ENCODE assay signal across 8 cellular contexts in genomic region chr1:21814241-21814918, GRCh38. TPM values are rescaled to one million over a fixed set of nuclear protein-coding genes. Genes with fewer than 3 reads are reported as not detected.
A peak's percentile ranks its signal among the peaks of the same experiment; 100 is the strongest.
DNase-seq lines count a peak whose midpoint lies in the region; ATAC-seq and TF ChIP-seq lines count a peak whose summit lies in the region.

No MANE protein-coding gene starts in this region.

- H3K9me3 Mint-ChIP-seq in stimulated activated naive CD8-positive, alpha-beta T cell treated with anti-CD3 and anti-CD28 coated beads, Interleukin-15, Interleukin-2, amounts not matched to agents 100 ng/mL and 50 ng/mL, for 24 hours: no peaks in the 10 kb centered on the region

- H3K9me3 ChIP-seq in body of pancreas (no peaks in the 10 kb centered on the region), PC-9 (ENCODE audit: insufficient read depth, low read depth) (no peaks in the 10 kb centered on the region)

- no peak overlapping the region for H3K4me2 ChIP-seq in PC-9

- TF ChIP-seq POLR2A in NB4 (IDR thresholded peaks at IDR 0.05; ENCODE audit: extremely low read depth, insufficient read length) (no peak), body of pancreas (IDR thresholded peaks at IDR 0.05) (no peak)

- intact Hi-C loops in body of pancreas (cut with DNase I): no loop called here
- intact Hi-C loops in left colon (cut with DNase I, micrococcal nuclease): no loop called here
- intact Hi-C loops in PC-9 (cut with micrococcal nuclease; ENCODE audit: unreplicated experiment): no loop called here

- no peaks in the 10 kb centered on the region for H4K20me1 ChIP-seq in PC-9 (ENCODE audit: insufficient read depth)

- H3K27me3 Mint-ChIP-seq in stimulated activated naive CD8-positive, alpha-beta T cell treated with anti-CD3 and anti-CD28 coated beads, Interleukin-15, Interleukin-2, amounts not matched to agents 100 ng/mL and 50 ng/mL, for 24 hours: peaks cover 8% of the 10 kb centered on the region

- POLR2A ChIA-PET in PC-9 (lab: Charles Lee; ENCODE audit: unreplicated experiment): no interaction called here

- no peaks in the 10 kb centered on the region for H3K9me2 ChIP-seq in PC-9 (ENCODE audit: insufficient read depth)

- H3K27ac ChIP-seq in body of pancreas: no peak overlapping the region
- no peak overlapping the region for H3K27ac ChIP-seq in caudate nucleus (ENCODE audit: low read depth, low read length)
- no peak overlapping the region for H3K27ac ChIP-seq in PC-9

- H3K4me1 ChIP-seq in body of pancreas: peaks cover 22% of the 10 kb centered on the region
- H3K4me1 ChIP-seq in PC-9 (replicated peaks; ENCODE audit: insufficient read depth): peaks cover 33% of the 10 kb centered on the region

- peak; percentile 70 for TF ChIP-seq CTCF in GM06990 (IDR thresholded peaks at IDR 0.05; ENCODE audit: insufficient read depth, low read length, poor library complexity, severe bottlenecking)
- peak; percentile 48 for TF ChIP-seq CTCF in NB4 (IDR thresholded peaks at IDR 0.05; ENCODE audit: low read depth, low read length)
- TF ChIP-seq CTCF in body of pancreas (IDR thresholded peaks at IDR 0.05): peak; percentile 47 to 80 (median 52)
- TF ChIP-seq CTCF in PC-9 (conservative IDR thresholded peaks at IDR 0.05): no peak; the same call in 1 of the 2 replicates

- peaks cover 5% of the 10 kb centered on the region for H3K4me1 Mint-ChIP-seq in stimulated activated naive CD8-positive, alpha-beta T cell treated with anti-CD3 and anti-CD28 coated beads, Interleukin-15, Interleukin-2, amounts not matched to agents 100 ng/mL and 50 ng/mL, for 24 hours (ENCODE audit: low read depth)

- H3K4me3 Mint-ChIP-seq in stimulated activated naive CD8-positive, alpha-beta T cell treated with anti-CD3 and anti-CD28 coated beads, Interleukin-15, Interleukin-2, amounts not matched to agents 100 ng/mL and 50 ng/mL, for 24 hours: peak overlapping the region; percentile 32

- CTCF ChIA-PET in PC-9 (lab: Charles Lee): interaction anchor here (0.7 kb wide), 1 partner anchor 31 kb away, joined by 12 read pairs; no protein-coding TSS in a partner anchor

- H3K36me3 ChIP-seq in GM06990 (ENCODE audit: control insufficient read depth, insufficient read depth, low read length) (no peaks in the 10 kb centered on the region), body of pancreas (replicated peaks in 1 of 2; ENCODE audit: insufficient read depth in 1 of 2, low read depth in 2 of 2) (no peaks in the 10 kb centered on the region), PC-9 (ENCODE audit: low read depth) (no peaks in the 10 kb centered on the region)

- ATAC-seq in body of pancreas (peak; percentile 54), left colon (peak; percentile 42)

- no peaks in the 10 kb centered on the region for H3K79me2 ChIP-seq in PC-9 (ENCODE audit: low read depth)

- 6 to 14% methylated on average over 36 to 63 of the region's 65 CpGs for WGBS in body of pancreas, 2 donors

- H3K27me3 ChIP-seq in GM06990 (replicated peaks; ENCODE audit: control insufficient read depth, insufficient read depth, low read length) (no peaks in the 10 kb centered on the region), body of pancreas (no peaks in the 10 kb centered on the region), PC-9 (ENCODE audit: insufficient read depth, low read depth) (no peaks in the 10 kb centered on the region)

- DNase-seq in GM06990 (ENCODE audit: extremely low read depth, insufficient read length): peak; percentile 62
- DNase-seq in NB4 (ENCODE audit: low read depth): peak; percentile 61
- peak in 2 of 4 donors; percentile 17 to 42 for DNase-seq in body of pancreas
- DNase-seq in left colon: peak in 1 of 2 donors; percentile 42
- DNase-seq in GOT3 (lab: John Stamatoyannopoulos, UW): no peak
- DNase-seq in caudate nucleus (lab: John Stamatoyannopoulos, UW): no peak
- DNase-seq in PC-9: no peak

- no TSS peak for BruUV-seq in PC-9 (replicated peaks; lab: Mats Ljungman, UMichigan)

- H3K36me3 Mint-ChIP-seq in stimulated activated naive CD8-positive, alpha-beta T cell treated with anti-CD3 and anti-CD28 coated beads, Interleukin-15, Interleukin-2, amounts not matched to agents 100 ng/mL and 50 ng/mL, for 24 hours (ENCODE audit: low read depth): no peaks in the 10 kb centered on the region

- H2AFZ ChIP-seq in PC-9: no peak overlapping the region

- H3F3A ChIP-seq in PC-9 (ENCODE audit: insufficient read depth, low read depth): peaks cover 19% of the 10 kb centered on the region

- no peak overlapping the region for H3K27ac Mint-ChIP-seq in stimulated activated naive CD8-positive, alpha-beta T cell treated with anti-CD3 and anti-CD28 coated beads, Interleukin-15, Interleukin-2, amounts not matched to agents 100 ng/mL and 50 ng/mL, for 24 hours

- peak overlapping the region; percentile 53 for H3K4me3 ChIP-seq in GM06990 (replicated peaks; ENCODE audit: low read depth, low read length)
- H3K4me3 ChIP-seq in NB4 (ENCODE audit: low read depth, low read length): no peak overlapping the region
- peak overlapping the region in 1 of 2 donors; percentile 7 for H3K4me3 ChIP-seq in body of pancreas
- H3K4me3 ChIP-seq in PC-9: no peak overlapping the region

RNA-seq across cellular contexts. Expression of gene LDLRAD2, which starts 2.3 kb away (rescaled TPM):
- 1 to 10 TPM in 1 of 2 donors, not detected in 1; 2.3 TPM for total RNA-seq in body of pancreas
- total RNA-seq in left colon: under 1 TPM; 0.09 to 0.39 TPM
- not detected in 2 replicates for total RNA-seq in PC-9 (2021)

RNA-seq across cellular contexts. Expression of gene USP48, which starts 31.4 kb away (rescaled TPM):
- 10 to 100 TPM; 25.4 to 72.9 TPM for total RNA-seq in body of pancreas
- total RNA-seq in left colon: 10 to 100 TPM; 44.6 to 48.6 TPM
- total RNA-seq in PC-9 (2021): 63.1 and 63.5 TPM in 2 replicates

Comparison
In these comparisons a context has a peak if more than half of its experiments do, and no peak if none do; other contexts are left out.
1. DNase-seq: peak in GM06990 (single experiment) and NB4 (single experiment); none in GOT3 (single experiment), caudate nucleus (0 of 61) and PC-9 (0 of 2).